ENCODE assay signal across 8 cellular contexts in the genomic region with DNA sequence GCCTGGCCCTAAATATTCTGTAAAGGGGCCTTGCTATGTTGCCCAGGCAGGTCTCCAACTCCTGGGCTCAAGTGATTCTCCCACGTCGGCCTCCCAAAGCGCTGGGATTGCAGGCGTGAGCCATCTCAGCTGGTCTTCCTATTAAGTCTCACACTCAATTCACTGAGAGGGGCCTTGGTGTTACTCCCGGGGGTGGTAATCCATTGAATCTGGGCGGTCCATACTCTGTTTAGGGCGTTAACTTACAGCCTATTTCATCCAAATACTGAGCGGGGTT. TPM values are rescaled to one million over a fixed set of nuclear protein-coding genes. Genes with fewer than 3 reads are reported as not detected.
A peak's percentile ranks its signal among the peaks of the same experiment; 100 is the strongest.
DNase-seq lines count a peak whose midpoint lies in the region; ATAC-seq, FAIRE-seq and TF ChIP-seq lines count a peak whose summit lies in the region.

No MANE protein-coding gene starts in this region.

- no peak for TF ChIP-seq POLR2A in GM12892 (IDR thresholded peaks at IDR 0.05; ENCODE audit: low read depth, low read length)

- DNase-seq in GM12892 (ENCODE audit: insufficient read length): no peak
- DNase-seq in foreskin keratinocyte: peak in 1 of 2 donors; percentile 14
- DNase-seq in retinal pigment epithelial cell (ENCODE audit: low read depth): no peak
- DNase-seq in NCI-H446 (lab: John Stamatoyannopoulos, UW): no peak
- no peak for DNase-seq in COR-L47 (lab: John Stamatoyannopoulos, UW)
- DNase-seq in DMS114 treated with DMSO at 0.1 percent for 48 hours (lab: John Stamatoyannopoulos, UW; ENCODE audit: unreplicated experiment): no peak

- peak overlapping the region; percentile 90 for H3K4me3 ChIP-seq in retinal pigment epithelial cell (ENCODE audit: low read length)

- peaks cover 2% of the 10 kb centered on the region for H3K4me1 ChIP-seq in foreskin keratinocyte

- H3K27me3 ChIP-seq in foreskin keratinocyte: no peaks in the 10 kb centered on the region

- TF ChIP-seq CTCF in VCaP (conservative IDR thresholded peaks at IDR 0.05) (no peak), foreskin keratinocyte (conservative IDR thresholded peaks at IDR 0.05) (no peak), retinal pigment epithelial cell (conservative IDR thresholded peaks at IDR 0.05; ENCODE audit: low read depth, low read length) (no peak)

- ATAC-seq in foreskin keratinocyte: no peak
- no peak for ATAC-seq in HG03095 (IDR thresholded peaks at IDR 0.05; ENCODE audit: unreplicated experiment)

- H3K27ac ChIP-seq in VCaP (peak overlapping the region; percentile 98), foreskin keratinocyte (peak overlapping the region; percentile 71)

- FAIRE-seq in GM12892 (lab: Jason Lieb, UNC): peak; percentile 84

RNA-seq across cellular contexts. Expression of gene SRRT, which starts 0.7 kb away (rescaled TPM):
- polyA plus RNA-seq in GM12892 (2012; ENCODE audit: missing spikeins): 88.0 TPM
- total RNA-seq in foreskin keratinocyte: 96.0 and 120 TPM in 2 replicates
- polyA plus RNA-seq in foreskin keratinocyte: 97.9 and 113 TPM in 2 replicates

RNA-seq across cellular contexts. Expression of gene TRIP6, which starts 7.1 kb away (rescaled TPM):
- polyA plus RNA-seq in GM12892 (2012; ENCODE audit: missing spikeins): 20.9 TPM
- total RNA-seq in foreskin keratinocyte: 161 and 162 TPM in 2 replicates
- polyA plus RNA-seq in foreskin keratinocyte: 190 and 192 TPM in 2 replicates

RNA-seq across cellular contexts. Expression of gene UFSP1, which starts 15.3 kb away (rescaled TPM):
- polyA plus RNA-seq in GM12892 (2012; ENCODE audit: missing spikeins): 0.74 TPM
- total RNA-seq in foreskin keratinocyte: 1.9 and 2.0 TPM in 2 replicates
- 2.0 and 2.1 TPM in 2 replicates for polyA plus RNA-seq in foreskin keratinocyte

RNA-seq across cellular contexts. Expression of gene ACHE, which starts 21.4 kb away (rescaled TPM):
- polyA plus RNA-seq in GM12892 (2012; ENCODE audit: missing spikeins): 0.95 TPM
- 0.10 and 0.11 TPM in 2 replicates for total RNA-seq in foreskin keratinocyte
- polyA plus RNA-seq in foreskin keratinocyte: 0.13 and 0.19 TPM in 2 replicates

RNA-seq across cellular contexts. Expression of gene SLC12A9, which starts 21.7 kb away (rescaled TPM):
- 8.4 TPM for polyA plus RNA-seq in GM12892 (2012; ENCODE audit: missing spikeins)
- 18.2 and 18.3 TPM in 2 replicates for total RNA-seq in foreskin keratinocyte
- 17.1 and 17.4 TPM in 2 replicates for polyA plus RNA-seq in foreskin keratinocyte
